Comparison of ENCODE assay signal across 12 cellular contexts in the genomic region with DNA sequence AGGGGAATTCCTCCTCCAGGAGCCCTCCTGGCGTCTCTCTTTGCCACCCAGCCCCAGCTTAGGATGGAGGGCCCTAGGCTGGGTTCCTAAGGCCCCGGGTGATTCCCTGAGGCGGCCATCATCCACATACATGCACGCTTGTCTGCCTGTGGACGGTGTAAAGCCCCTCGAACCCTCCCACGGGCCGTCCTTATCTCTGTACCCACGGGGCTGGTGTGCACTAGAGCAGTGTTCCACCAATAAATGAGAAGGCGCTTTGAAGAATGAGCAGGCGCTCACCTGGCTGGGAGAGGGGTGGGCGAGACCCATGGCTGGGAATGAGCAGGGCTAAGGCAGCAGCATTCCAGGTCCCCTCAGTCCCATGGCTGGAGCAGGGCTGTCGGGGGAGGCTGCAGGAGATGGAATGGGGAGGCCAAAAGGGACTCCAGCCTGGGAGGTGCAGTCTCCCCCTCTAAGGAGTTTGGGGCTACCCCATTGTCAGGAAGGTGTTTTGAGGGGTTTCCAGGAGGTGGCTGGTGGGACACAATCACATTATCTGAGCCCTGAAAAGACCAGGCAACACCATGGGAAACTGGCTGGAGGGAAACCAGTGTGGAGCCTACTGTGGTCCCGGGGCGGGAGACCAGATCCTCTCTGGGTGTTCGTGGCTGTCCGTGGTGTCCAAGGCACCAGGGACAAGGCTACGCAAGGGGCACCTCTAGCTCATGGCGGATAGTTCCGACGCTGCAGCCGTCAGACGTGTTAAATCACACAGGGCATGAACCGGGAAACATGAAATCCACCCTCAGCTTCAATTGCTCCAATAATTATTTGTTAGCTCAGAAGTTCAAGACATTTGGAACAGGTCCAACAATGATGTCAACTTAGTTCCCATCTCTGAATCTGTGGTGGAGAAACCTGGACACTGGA.
DNase-seq lines count a peak whose midpoint lies in the region; ATAC-seq and TF ChIP-seq lines count a peak whose summit lies in the region.
"Had no signal": no experiment of that assay in that cellular context is flagged by ENCODE, and none has a peak within 500 bp of the region (broad histone marks: within the 10 kb centered on the region; RNA-seq: fewer than 3 reads in every experiment).

No MANE protein-coding gene starts in this region.

- peak overlapping the region; percentile 30 to 90 for H3K27ac Mint-ChIP-seq in effector memory CD8-positive, alpha-beta T cell
- peak overlapping the region in 7 of 9 donors; percentile 12 to 92 (median 67) for H3K27ac Mint-ChIP-seq in naive thymus-derived CD4-positive, alpha-beta T cell

- H3K4me3 Mint-ChIP-seq in effector memory CD8-positive, alpha-beta T cell = no peak overlapping the region
- peak overlapping the region in 7 of 10 donors; percentile 29 to 76 (median 71) for H3K4me3 Mint-ChIP-seq in naive thymus-derived CD4-positive, alpha-beta T cell

- H3K36me3 Mint-ChIP-seq in effector memory CD8-positive, alpha-beta T cell (ENCODE audit: insufficient read depth) = peaks cover 18% of the 10 kb centered on the region
- H3K36me3 Mint-ChIP-seq in naive thymus-derived CD4-positive, alpha-beta T cell = peaks cover 0 to 16% (median 14%) of the 10 kb centered on the region in 5 donors

- no peaks in the 10 kb centered on the region for H3K27me3 Mint-ChIP-seq in effector memory CD8-positive, alpha-beta T cell
- H3K27me3 Mint-ChIP-seq in naive thymus-derived CD4-positive, alpha-beta T cell = no peaks in the 10 kb centered on the region

- no peak overlapping the region for H3K4me3 ChIP-seq in naive thymus-derived CD4-positive, alpha-beta T cell (ENCODE audit: low read length)
- no peak overlapping the region for H3K4me3 ChIP-seq in lower leg skin (ENCODE audit: low read depth, poor library complexity, severe bottlenecking)
- H3K4me3 ChIP-seq: lung had no signal

- POLR2A ChIA-PET in naive thymus-derived CD4-positive, alpha-beta T cell (lab: Charles Lee) = interaction anchor here (0.7 to 1.0 kb wide), 2 partner anchors 155 to 1931 kb away, joined by 3 read pairs; no protein-coding TSS in a partner anchor

- H3K9me3 ChIP-seq in naive thymus-derived CD4-positive, alpha-beta T cell (ENCODE audit: control insufficient read depth in 2 of 3, low read length in 3 of 3) = no peaks in the 10 kb centered on the region

- peaks cover 17 to 22% of the 10 kb centered on the region in 2 donors for H3K4me1 ChIP-seq in naive thymus-derived CD4-positive, alpha-beta T cell (ENCODE audit: control insufficient read depth in 2 of 2, insufficient read depth in 2 of 2, low read length in 2 of 2)

- no peak for TF ChIP-seq POLR2A in lower leg skin (IDR thresholded peaks at IDR 0.05)

- H3K9me3 Mint-ChIP-seq in effector memory CD8-positive, alpha-beta T cell = no peaks in the 10 kb centered on the region
- peaks cover 0 to 20% (median 0%) of the 10 kb centered on the region in 11 donors for H3K9me3 Mint-ChIP-seq in naive thymus-derived CD4-positive, alpha-beta T cell

- TF ChIP-seq CTCF in lower leg skin (IDR thresholded peaks at IDR 0.05) = no peak

- H3K27ac ChIP-seq in naive thymus-derived CD4-positive, alpha-beta T cell (ENCODE audit: low read depth, low read length) = no peak overlapping the region

- H3K27me3 ChIP-seq in naive thymus-derived CD4-positive, alpha-beta T cell (ENCODE audit: control insufficient read depth in 2 of 2, insufficient read depth in 2 of 2, low read length in 2 of 2) = no peaks in the 10 kb centered on the region

- ATAC-seq in effector memory CD8-positive, alpha-beta T cell (replicated peaks) = no peak
- no peak for ATAC-seq in naive thymus-derived CD4-positive, alpha-beta T cell
- ATAC-seq in HG03378 (IDR thresholded peaks at IDR 0.05; ENCODE audit: unreplicated experiment) = no peak

- 82 to 84% methylated on average over 24 of the region's 24 CpGs for whole genome bisulfite sequencing in lower leg skin, 2 donors

- H3K4me1 Mint-ChIP-seq in effector memory CD8-positive, alpha-beta T cell (ENCODE audit: low read depth in 2 of 2) = peaks cover 21 to 34% of the 10 kb centered on the region in 2 donors
- H3K4me1 Mint-ChIP-seq in naive thymus-derived CD4-positive, alpha-beta T cell = peaks cover 26 to 46% (median 39%) of the 10 kb centered on the region in 7 donors

- intact Hi-C loops in naive thymus-derived CD4-positive, alpha-beta T cell (cut with micrococcal nuclease) = no loop called here
- intact Hi-C loops in lower leg skin (cut with DNase I; ENCODE audit: low total_unique reads) = loop anchor here (10.0 kb wide), 1 partner anchor 1940 kb away; no protein-coding TSS in a partner anchor

- H3K36me3 ChIP-seq in naive thymus-derived CD4-positive, alpha-beta T cell (ENCODE audit: control insufficient read depth in 2 of 3, insufficient read depth in 3 of 3, low read length in 3 of 3) = peaks cover 0 to 15% (median 0%) of the 10 kb centered on the region in 3 experiments

- DNase-seq in D341Med (ENCODE audit: low spot score) = peak; percentile 32
- peak; percentile 76 for DNase-seq in NCI-H146 (lab: John Stamatoyannopoulos, UW)
- no peak for DNase-seq in effector memory CD8-positive, alpha-beta T cell
- no peak for DNase-seq in naive thymus-derived CD4-positive, alpha-beta T cell
- DNase-seq in superior temporal gyrus (ENCODE audit: extremely low spot score) = no peak
- DNase-seq in lower leg skin (ENCODE audit: low spot score in 2 of 2) = no peak
- DNase-seq in epidermal melanocyte (ENCODE audit: insufficient read length, low spot score) = no peak
- DNase-seq: activated CD8-positive, alpha-beta memory T cell treated with anti-CD3 and anti-CD28 coated beads for 24 hours; EL; NCI-H524 had no signal

- CTCF ChIA-PET in naive thymus-derived CD4-positive, alpha-beta T cell (lab: Charles Lee) = interaction anchor here (1.0 to 1.9 kb wide), 2 partner anchors 44 to 180 kb away, joined by 3 to 4 read pairs; no protein-coding TSS in a partner anchor

Comparison
In these comparisons a context has a peak if more than half of its experiments do, and no peak if none do; other contexts are left out.
1. DNase-seq: peak in D341Med (single experiment) and NCI-H146 (single experiment); none in effector memory CD8-positive, alpha-beta T cell (0 of 3), naive thymus-derived CD4-positive, alpha-beta T cell (0 of 9), superior temporal gyrus (single experiment), lower leg skin (0 of 2) and epidermal melanocyte (single experiment).
2. H3K4me3 Mint-ChIP-seq: peak in naive thymus-derived CD4-positive, alpha-beta T cell (7 of 10); none in effector memory CD8-positive, alpha-beta T cell (0 of 2).